In genomic region chr11:118908264-118908663, GRCh38 we compare ENCODE assay signal across 1 cellular context.
TF ChIP-seq lines count a peak whose summit lies in the region.

No MANE protein-coding gene starts in this region.

TF ChIP-seq in GM23338, 12 proteins besides CTCF, POLR2A, EP300 and RAD21 (continued from another document):
- TF ChIP-seq ZNF462 (CRISPR knock-in tag; IDR thresholded peaks at IDR 0.05) = no peak
